ENCODE assay signal across 15 cellular contexts in genomic region chr11:16397355-16397754, GRCh38. TPM values are rescaled to one million over a fixed set of nuclear protein-coding genes. Genes with fewer than 3 reads are reported as not detected.
"Had no signal": no experiment of that assay in that cellular context is flagged by ENCODE, and none has a peak within 500 bp of the region (broad histone marks: within the 10 kb centered on the region; RNA-seq: fewer than 3 reads in every experiment).

No MANE protein-coding gene starts in this region.

- H3K9me3 Mint-ChIP-seq: natural killer cell treated with Interleukin-12 subunit alpha and Interleukin-12 subunit beta and Interleukin-15 and Interleukin-18, amount 100 ng/mL, for 72 hours had no signal

- H3K4me3 Mint-ChIP-seq: activated CD8-positive, alpha-beta T cell treated with anti-CD3 and anti-CD28 coated beads, Interleukin-2, amount 10 ng/mL, durations not matched to agents 7 days and 5 days; effector memory CD8-positive, alpha-beta T cell; natural killer cell treated with Interleukin-12 subunit alpha and Interleukin-12 subunit beta and Interleukin-15 and Interleukin-18, amount 100 ng/mL, for 72 hours had no signal

- ATAC-seq: activated CD8-positive, alpha-beta T cell treated with anti-CD3 and anti-CD28 coated beads, Interleukin-2, amount 10 ng/mL, durations not matched to agents 7 days and 5 days; effector memory CD8-positive, alpha-beta T cell; natural killer cell treated with Interleukin-12 subunit alpha and Interleukin-12 subunit beta and Interleukin-15 and Interleukin-18, amount 100 ng/mL, for 72 hours had no signal

- H3K36me3 ChIP-seq: ascending aorta, vagina had no signal

- H3K27me3 Mint-ChIP-seq: effector memory CD8-positive, alpha-beta T cell; natural killer cell treated with Interleukin-12 subunit alpha and Interleukin-12 subunit beta and Interleukin-15 and Interleukin-18, amount 100 ng/mL, for 72 hours had no signal

- H3K27ac Mint-ChIP-seq: activated CD8-positive, alpha-beta T cell treated with anti-CD3 and anti-CD28 coated beads, Interleukin-2, amount 10 ng/mL, durations not matched to agents 7 days and 5 days; effector memory CD8-positive, alpha-beta T cell; natural killer cell treated with Interleukin-12 subunit alpha and Interleukin-12 subunit beta and Interleukin-15 and Interleukin-18, amount 100 ng/mL, for 72 hours had no signal

- H3K4me3 ChIP-seq: ascending aorta, coronary artery, vagina had no signal

- DNase-seq: activated CD4-positive, alpha-beta T cell treated with anti-CD3 and anti-CD28 coated beads for 4 hours; activated CD8-positive, alpha-beta memory T cell treated with anti-CD3 and anti-CD28 coated beads, Interleukin-2, amount 50 U/mL, for 48 hours; activated CD8-positive, alpha-beta T cell treated with anti-CD3 and anti-CD28 coated beads, Interleukin-2, amount 10 ng/mL, durations not matched to agents 7 days and 5 days; caudate nucleus; effector memory CD8-positive, alpha-beta T cell; erythroblast; hypothalamus; mesenchymal stem cell; occipital lobe; T-helper 1 cell had no signal

- H3K4me1 ChIP-seq: ascending aorta, vagina had no signal

- H3K9me3 ChIP-seq: ascending aorta, vagina had no signal

- H3K27me3 ChIP-seq: ascending aorta, vagina had no signal

- H3K27ac ChIP-seq: ascending aorta, coronary artery, vagina, VCaP had no signal

RNA-seq across cellular contexts. Expression of gene SOX6, which starts 41.0 kb away (rescaled TPM):
- total RNA-seq: activated CD8-positive, alpha-beta T cell treated with anti-CD3 and anti-CD28 coated beads, Interleukin-2, amount 10 ng/mL, durations not matched to agents 7 days and 5 days; natural killer cell treated with Interleukin-12 subunit alpha and Interleukin-12 subunit beta and Interleukin-15 and Interleukin-18, amount 100 ng/mL, for 72 hours had no signal
